ENCODE assay signal across 16 cellular contexts in genomic region chr11:33068611-33069340, GRCh38. TPM values are rescaled to one million over a fixed set of nuclear protein-coding genes. Genes with fewer than 3 reads are reported as not detected.
DNase-seq lines count a peak whose midpoint lies in the region; ATAC-seq and TF ChIP-seq lines count a peak whose summit lies in the region.
"Had no signal": no experiment of that assay in that cellular context is flagged by ENCODE, and none has a peak within 500 bp of the region (broad histone marks: within the 10 kb centered on the region; RNA-seq: fewer than 3 reads in every experiment).

No MANE protein-coding gene starts in this region.

- H3K4me1 Mint-ChIP-seq in GM23338 (peaks cover 9% of the 10 kb centered on the region), WTC11 (peaks cover 12% of the 10 kb centered on the region), osteocyte (ENCODE audit: unreplicated experiment) (peaks cover 2% of the 10 kb centered on the region)
- H3K4me1 Mint-ChIP-seq in effector memory CD8-positive, alpha-beta T cell (ENCODE audit: low read depth in 2 of 2) = peaks cover 1 to 8% of the 10 kb centered on the region in 2 donors

- peaks cover 11% of the 10 kb centered on the region for H3K36me3 ChIP-seq in GM23338 (ENCODE audit: insufficient read depth)

- H3K27ac Mint-ChIP-seq in GM23338 (no peak overlapping the region), WTC11 (no peak overlapping the region; the same call in 1 of the 2 replicates), osteocyte (ENCODE audit: unreplicated experiment) (no peak overlapping the region)
- H3K27ac Mint-ChIP-seq in effector memory CD8-positive, alpha-beta T cell = no peak overlapping the region
- H3K27ac Mint-ChIP-seq: CD4-positive, alpha-beta T cell; IgD-negative memory B cell had no signal

- 0 out of 2 replicates have a peak, but pooled peaks cover 2% of the 10 kb centered on the region for H3F3A ChIP-seq in GM23338 (replicated peaks; ENCODE audit: low read depth)

- H3K27ac ChIP-seq in GM23338 (ENCODE audit: low read depth) = 0 out of 2 replicates have a peak overlapping the region, but pooled peaks have one; percentile 50
- H3K27ac ChIP-seq: GM23248 had no signal

- ATAC-seq in GM23338 (peak; percentile 28), WTC11 (peak; percentile 33)
- ATAC-seq in effector memory CD8-positive, alpha-beta T cell (replicated peaks) = no peak

- no peak for TF ChIP-seq CTCF in GM23338 (conservative IDR thresholded peaks at IDR 0.05; ENCODE audit: low read depth in 2 of 2)
- no peak for TF ChIP-seq CTCF in WTC11 (IDR thresholded peaks at IDR 0.05)
- no peak for TF ChIP-seq CTCF in osteocyte (IDR thresholded peaks at IDR 0.05)

- no peaks in the 10 kb centered on the region for H3K79me2 ChIP-seq in GM23338 (replicated peaks; ENCODE audit: insufficient read depth)

- no peak overlapping the region for H2AFZ ChIP-seq in GM23338
- H2AFZ ChIP-seq: GM23248 had no signal

- CTCF ChIA-PET in WTC11 (lab: Charles Lee) = no interaction called here

- H3K9me3 Mint-ChIP-seq in GM23338 (no peaks in the 10 kb centered on the region), WTC11 (no peaks in the 10 kb centered on the region), osteocyte (ENCODE audit: unreplicated experiment) (no peaks in the 10 kb centered on the region)
- H3K9me3 Mint-ChIP-seq in effector memory CD8-positive, alpha-beta T cell = no peaks in the 10 kb centered on the region
- H3K9me3 Mint-ChIP-seq: CD4-positive, alpha-beta T cell; IgD-negative memory B cell had no signal

- peaks cover 7% of the 10 kb centered on the region; the same call in 1 of the 2 replicates for H4K20me1 ChIP-seq in GM23338 (replicated peaks; ENCODE audit: insufficient read depth)

- H3K4me3 Mint-ChIP-seq in GM23338 (no peak overlapping the region), WTC11 (no peak overlapping the region), osteocyte (ENCODE audit: unreplicated experiment) (no peak overlapping the region)
- H3K4me3 Mint-ChIP-seq in effector memory CD8-positive, alpha-beta T cell = no peak overlapping the region
- H3K4me3 Mint-ChIP-seq: CD4-positive, alpha-beta T cell; IgD-negative memory B cell had no signal

- DNase-seq in GM23338 (ENCODE audit: low spot score) = peak; percentile 61
- no peak for DNase-seq in WTC11 (ENCODE audit: low spot score)
- DNase-seq in iPS-NIHi11 (ENCODE audit: low spot score) = peak; percentile 12
- DNase-seq in osteocyte (ENCODE audit: extremely low spot score, unreplicated experiment) = peak; percentile 73
- DNase-seq in effector memory CD8-positive, alpha-beta T cell = no peak
- DNase-seq in SKM-1 treated with dmso at 0.1 percent for 144 hours (lab: John Stamatoyannopoulos, UW; ENCODE audit: unreplicated experiment) = no peak
- DNase-seq in NK-92 (lab: John Stamatoyannopoulos, UW; ENCODE audit: unreplicated experiment) = no peak
- DNase-seq: 8988T; ACHN; C1 segment of cervical spinal cord; Calu3; CD4-positive, alpha-beta T cell; DMS 273 treated with DMSO at 0.1 percent for 48 hours; GM23248; KG1 had no signal

- no peaks in the 10 kb centered on the region for H3K9me2 ChIP-seq in GM23338 (ENCODE audit: insufficient read depth)

- no peaks in the 10 kb centered on the region for H3K27me3 ChIP-seq in GM23338 (ENCODE audit: insufficient read depth)

- no peak overlapping the region for H3K4me2 ChIP-seq in GM23338

- H3K27me3 Mint-ChIP-seq in GM23338 (ENCODE audit: insufficient read depth, low read depth, poor library complexity) = peaks cover 2% of the 10 kb centered on the region
- no peaks in the 10 kb centered on the region for H3K27me3 Mint-ChIP-seq in WTC11 (ENCODE audit: low read depth)
- no peaks in the 10 kb centered on the region for H3K27me3 Mint-ChIP-seq in osteocyte (ENCODE audit: unreplicated experiment)
- no peaks in the 10 kb centered on the region for H3K27me3 Mint-ChIP-seq in effector memory CD8-positive, alpha-beta T cell
- H3K27me3 Mint-ChIP-seq: CD4-positive, alpha-beta T cell; IgD-negative memory B cell had no signal

- no peak overlapping the region for H3K4me3 ChIP-seq in GM23338
- H3K4me3 ChIP-seq: GM23248 had no signal

- POLR2A ChIA-PET in WTC11 (lab: Charles Lee) = interaction anchor here (1.0 kb wide), 1 partner anchor 28 kb away, joined by 3 read pairs; no protein-coding TSS in a partner anchor

- H3K4me1 ChIP-seq in GM23338 (ENCODE audit: insufficient read depth) = peaks cover 5% of the 10 kb centered on the region; the same call in 1 of the 2 replicates

- H3K36me3 Mint-ChIP-seq in GM23338 (ENCODE audit: low read depth) = peaks cover 47% of the 10 kb centered on the region
- peaks cover 42% of the 10 kb centered on the region for H3K36me3 Mint-ChIP-seq in WTC11
- H3K36me3 Mint-ChIP-seq in osteocyte (ENCODE audit: unreplicated experiment) = peaks cover 44% of the 10 kb centered on the region
- H3K36me3 Mint-ChIP-seq in effector memory CD8-positive, alpha-beta T cell (ENCODE audit: insufficient read depth) = peaks cover 42% of the 10 kb centered on the region

TF ChIP-seq in GM23338, 12 proteins besides CTCF, POLR2A, EP300 and RAD21 (continues in another document):
- TF ChIP-seq NANOG (IDR thresholded peaks at IDR 0.05; ENCODE audit: borderline replicate concordance) (no peak), ZNF331 (CRISPR knock-in tag; IDR thresholded peaks at IDR 0.05; ENCODE audit: low read depth) (no peak)

TF ChIP-seq in WTC11, 78 proteins besides CTCF, POLR2A, EP300 and RAD21 (continues in another document):
- no peak for TF ChIP-seq PRDM15 (CRISPR knock-in tag; IDR thresholded peaks at IDR 0.05)
- TF ChIP-seq NFYB (CRISPR knock-in tag; conservative IDR thresholded peaks at IDR 0.05; ENCODE audit: low read depth) = no peak
- TF ChIP-seq E2F5 (CRISPR knock-in tag; IDR thresholded peaks at IDR 0.05) = no peak
- no peak for TF ChIP-seq ZNF317 (CRISPR knock-in tag; IDR thresholded peaks at IDR 0.05; ENCODE audit: borderline replicate concordance, low read depth)
- no peak for TF ChIP-seq ZSCAN18 (CRISPR knock-in tag; IDR thresholded peaks at IDR 0.05)
- TF ChIP-seq ZNF396 (CRISPR knock-in tag; IDR thresholded peaks at IDR 0.05; ENCODE audit: borderline replicate concordance) = no peak
- TF ChIP-seq GTF2I (CRISPR knock-in tag; conservative IDR thresholded peaks at IDR 0.05) = no peak

RNA-seq across cellular contexts. Expression of gene TCP11L1, which starts 29.4 kb away (rescaled TPM):
- total RNA-seq in GM23338 (2014; rRNA removed; shearing (Covaris generic)) = 24.9 and 39.0 TPM in 2 replicates
- 3.2 and 5.0 TPM in 2 replicates for polyA plus RNA-seq in GM23338 (2016; fragmentation: Nextera tagmentation; extraction: Ambion mirVana)
- total RNA-seq in WTC11 (2021) (16.8 to 19.4 TPM (median 18.5 TPM) in 3 replicates), osteocyte (24.2 and 26.2 TPM in 2 replicates)

RNA-seq across cellular contexts. Expression of gene DEPDC7, which starts 53.1 kb away (rescaled TPM):
- total RNA-seq in GM23338 (2014; rRNA removed; shearing (Covaris generic)) = 10.9 and 15.3 TPM in 2 replicates
- polyA plus RNA-seq in GM23338 (2016; fragmentation: Nextera tagmentation; extraction: Ambion mirVana) = 8.6 and 9.1 TPM in 2 replicates
- total RNA-seq in WTC11 (2021) (4.7 to 5.6 TPM (median 5.1 TPM) in 3 replicates), osteocyte (2.9 and 3.7 TPM in 2 replicates)
- polyA plus RNA-seq: IgD-negative memory B cell had no signal

Comparison
In these comparisons a context has a peak if more than half of its experiments do, and no peak if none do; other contexts are left out.
1. DNase-seq: peak in GM23338 (single experiment), iPS-NIHi11 (single experiment) and osteocyte (single experiment); none in WTC11 (single experiment), effector memory CD8-positive, alpha-beta T cell (0 of 3), SKM-1 treated with dmso at 0.1 percent for 144 hours (single experiment) and NK-92 (single experiment).